Comparison of ENCODE assay signal across 8 cellular contexts in genomic region chr12:107903377-107904061, GRCh38.
DNase-seq lines count a peak whose midpoint lies in the region; ATAC-seq, FAIRE-seq and TF ChIP-seq lines count a peak whose summit lies in the region.

No MANE protein-coding gene starts in this region.

- 11% methylated on average over 19 of the region's 46 CpGs for WGBS in SK-N-SH (ENCODE audit: low lambda C conversion rate)
- WGBS in upper lobe of left lung, 2 donors, result 4 to 13% methylated on average over 17 to 20 of the region's 46 CpGs

- peak overlapping the region; percentile 59 for H2AFZ ChIP-seq in SK-N-SH (ENCODE audit: low read depth)

- no peaks in the 10 kb centered on the region for H3K79me2 ChIP-seq in SK-N-SH (ENCODE audit: insufficient read depth)

- POLR2A ChIA-PET in SK-N-SH (lab: Yijun Ruan, JAX), result interaction anchor here (0.7 kb wide), 1 partner anchor 145 kb away, joined by 3 read pairs; no protein-coding TSS in a partner anchor
- POLR2A ChIA-PET in naive thymus-derived CD4-positive, alpha-beta T cell (lab: Charles Lee), result no interaction called here

- H3K4me1 ChIP-seq in SK-N-SH (ENCODE audit: control insufficient read depth in 1 of 2, insufficient read depth in 2 of 2, low read depth in 1 of 2, low read length in 1 of 2) (peaks cover 0 to 3% of the 10 kb centered on the region in 2 experiments; a peak in 3 of 4 replicates), upper lobe of left lung (peaks cover 4 to 9% (median 6%) of the 10 kb centered on the region in 4 donors)
- H3K4me1 ChIP-seq in naive thymus-derived CD4-positive, alpha-beta T cell (ENCODE audit: control insufficient read depth in 2 of 2, insufficient read depth in 2 of 2, low read length in 2 of 2), result no peaks in the 10 kb centered on the region

- H3K9me3 Mint-ChIP-seq in naive thymus-derived CD4-positive, alpha-beta T cell, result no peaks in the 10 kb centered on the region

- H3K9me3 ChIP-seq in SK-N-SH (no peaks in the 10 kb centered on the region), upper lobe of left lung (no peaks in the 10 kb centered on the region)
- no peaks in the 10 kb centered on the region for H3K9me3 ChIP-seq in naive thymus-derived CD4-positive, alpha-beta T cell (ENCODE audit: control insufficient read depth in 2 of 3, low read length in 3 of 3)

- CTCF ChIA-PET in SK-N-SH (lab: Yijun Ruan, JAX), result interaction anchor here (0.9 to 1.6 kb wide), 4 partner anchors 9 to 142 kb away, joined by 3 to 5 read pairs (median 4); no protein-coding TSS in a partner anchor
- CTCF ChIA-PET in naive thymus-derived CD4-positive, alpha-beta T cell (lab: Charles Lee), result no interaction called here

- H3K27me3 ChIP-seq in SK-N-SH (ENCODE audit: insufficient read depth) (no peaks in the 10 kb centered on the region), upper lobe of left lung (peaks cover 0 to 4% (median 1%) of the 10 kb centered on the region in 4 donors)
- H3K27me3 ChIP-seq in naive thymus-derived CD4-positive, alpha-beta T cell (ENCODE audit: control insufficient read depth in 2 of 2, insufficient read depth in 2 of 2, low read length in 2 of 2), result no peaks in the 10 kb centered on the region

- FAIRE-seq in HTR-8/SVneo (lab: Jason Lieb, UNC), result peak; percentile 33

- no peak for TF ChIP-seq RAD21 in SK-N-SH (IDR thresholded peaks at IDR 0.05; ENCODE audit: low read length)

- no peaks in the 10 kb centered on the region for H3K36me3 ChIP-seq in SK-N-SH (replicated peaks in 1 of 2; ENCODE audit: control insufficient read depth in 1 of 2, insufficient read depth in 2 of 2, low read length in 1 of 2)
- no peaks in the 10 kb centered on the region for H3K36me3 ChIP-seq in naive thymus-derived CD4-positive, alpha-beta T cell (ENCODE audit: control insufficient read depth in 2 of 3, insufficient read depth in 3 of 3, low read length in 3 of 3)
- no peaks in the 10 kb centered on the region for H3K36me3 ChIP-seq in upper lobe of left lung

- no peak overlapping the region for H3K9ac ChIP-seq in SK-N-SH

- intact Hi-C loops in naive thymus-derived CD4-positive, alpha-beta T cell (cut with micrococcal nuclease), result no loop called here

- ATAC-seq in GM21423 (IDR thresholded peaks at IDR 0.05; ENCODE audit: unreplicated experiment) (peak; percentile 99), upper lobe of left lung (ENCODE audit: low FRiP score in 2 of 2) (peak in 1 of 2 donors; percentile 76)
- peak; percentile 38 for ATAC-seq in naive thymus-derived CD4-positive, alpha-beta T cell

- H3K27ac Mint-ChIP-seq in naive thymus-derived CD4-positive, alpha-beta T cell, result peak overlapping the region in 1 of 9 donors; percentile 64

- H3K4me3 ChIP-seq in GM12865 (ENCODE audit: low read depth, low read length) (peak overlapping the region; percentile 73), SK-N-SH (ENCODE audit: low read depth in 2 of 2, low read length in 1 of 2) (peak overlapping the region; percentile 45 to 56), upper lobe of left lung (peak overlapping the region; percentile 12 to 39 (median 27))
- H3K4me3 ChIP-seq in naive thymus-derived CD4-positive, alpha-beta T cell (ENCODE audit: low read length), result no peak overlapping the region

- no peak for TF ChIP-seq CTCF in GM12865 (IDR thresholded peaks at IDR 0.05; ENCODE audit: insufficient read depth, low read depth, low read length, missing control alignments)
- no peak for TF ChIP-seq CTCF in SK-N-SH (IDR thresholded peaks at IDR 0.05)
- TF ChIP-seq CTCF in upper lobe of left lung (IDR thresholded peaks at IDR 0.05), result no peak

- no peaks in the 10 kb centered on the region for H4K20me1 ChIP-seq in SK-N-SH (ENCODE audit: insufficient read depth)

- TF ChIP-seq POLR2A in upper lobe of left lung (IDR thresholded peaks at IDR 0.05), result no peak

- H3K4me2 ChIP-seq in SK-N-SH, result peak overlapping the region; percentile 81

- no peaks in the 10 kb centered on the region for H3K36me3 Mint-ChIP-seq in naive thymus-derived CD4-positive, alpha-beta T cell

- peak; percentile 89 for DNase-seq in GM12865 (ENCODE audit: low read depth)
- DNase-seq in HTR-8/SVneo (ENCODE audit: insufficient read length, low spot score), result peak; percentile 48
- peak; percentile 88 for DNase-seq in SK-N-SH
- DNase-seq in ecto neural progenitor cell (ENCODE audit: low spot score), result peak; percentile 92
- peak in 1 of 9 donors; percentile 77 for DNase-seq in naive thymus-derived CD4-positive, alpha-beta T cell
- peak; percentile 78 to 96 for DNase-seq in upper lobe of left lung
- DNase-seq in SKM-1 treated with dmso at 0.1 percent for 144 hours (lab: John Stamatoyannopoulos, UW; ENCODE audit: unreplicated experiment), result no peak

- H3K9me2 ChIP-seq in SK-N-SH, result no peaks in the 10 kb centered on the region

- H3K27ac ChIP-seq in SK-N-SH (ENCODE audit: low read depth in 2 of 2, low read length in 1 of 2) (no peak overlapping the region; a peak in 1 of 4 replicates), upper lobe of left lung (no peak overlapping the region)
- H3K27ac ChIP-seq in naive thymus-derived CD4-positive, alpha-beta T cell (ENCODE audit: low read depth, low read length), result no peak overlapping the region

- H3K4me3 Mint-ChIP-seq in naive thymus-derived CD4-positive, alpha-beta T cell, result peak overlapping the region in 8 of 10 donors; percentile 28 to 78 (median 58)

- H3F3A ChIP-seq in SK-N-SH (replicated peaks; ENCODE audit: insufficient read depth), result peaks cover 4% of the 10 kb centered on the region

- no peak for TF ChIP-seq EP300 in SK-N-SH (IDR thresholded peaks at IDR 0.05; ENCODE audit: borderline replicate concordance in 1 of 2, low read depth in 1 of 2, low read length in 1 of 2)
- TF ChIP-seq EP300 in upper lobe of left lung (IDR thresholded peaks at IDR 0.05), result no peak

- H3K4me1 Mint-ChIP-seq in naive thymus-derived CD4-positive, alpha-beta T cell, result peaks cover 0 to 8% (median 6%) of the 10 kb centered on the region in 7 donors

- peaks cover 56 to 89% (median 74%) of the 10 kb centered on the region in 5 donors for H3K27me3 Mint-ChIP-seq in naive thymus-derived CD4-positive, alpha-beta T cell

TF ChIP-seq in SK-N-SH, 30 proteins besides CTCF, POLR2A, EP300 and RAD21:
- no peak for TF ChIP-seq FOXM1 (IDR thresholded peaks at IDR 0.05; ENCODE audit: low read depth)
- peak; percentile 24; the same call in 1 of the 2 replicates for TF ChIP-seq RCOR1 (IDR thresholded peaks at IDR 0.05; ENCODE audit: low read length)
- peak; percentile 50; the same call in 1 of the 2 replicates for TF ChIP-seq MXI1 (IDR thresholded peaks at IDR 0.05; ENCODE audit: low read depth, low read length)
